Comparison of ENCODE assay signal across 10 cellular contexts in the genomic region with DNA sequence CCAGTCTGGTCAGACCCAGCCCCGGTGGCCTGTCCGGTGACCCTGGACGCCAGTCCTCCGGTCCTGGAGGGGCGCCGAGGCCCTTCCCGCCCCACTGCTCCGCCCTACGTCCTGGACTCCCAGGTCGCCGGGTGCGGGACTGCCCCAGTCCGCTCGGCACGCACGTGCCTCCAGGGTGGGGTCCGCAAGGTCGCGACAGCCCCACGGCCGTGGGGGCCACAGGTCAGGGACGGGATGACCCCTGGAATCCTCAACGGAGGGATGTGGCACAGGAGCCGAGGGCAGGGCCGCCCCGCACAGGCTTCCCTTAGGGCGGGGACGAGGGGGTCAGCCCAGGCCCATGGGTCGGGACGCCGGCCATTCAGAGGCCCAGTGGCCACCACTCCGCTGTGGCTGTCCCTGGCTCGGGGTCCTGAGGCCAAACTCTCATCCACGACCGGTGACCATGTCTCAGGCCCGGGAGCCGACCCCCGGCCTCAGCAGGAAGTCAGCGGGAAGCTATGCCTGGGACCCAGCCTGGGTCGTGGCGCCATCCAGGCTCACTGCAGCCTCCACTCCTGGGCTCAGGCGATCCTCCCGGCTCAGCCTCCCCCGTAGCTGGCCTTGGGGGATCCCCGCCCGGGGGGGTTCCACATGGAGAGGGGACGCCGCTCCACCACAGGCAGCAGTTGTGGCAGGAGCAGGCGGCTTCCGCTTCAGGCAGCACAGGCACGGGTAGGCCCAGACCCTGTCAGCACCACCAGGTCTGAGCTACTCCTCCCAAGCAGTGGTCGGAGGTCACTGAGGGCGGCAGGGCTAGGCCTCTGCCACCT. TPM values are rescaled to one million over a fixed set of nuclear protein-coding genes. Genes with fewer than 3 reads are reported as not detected.
DNase-seq lines count a peak whose midpoint lies in the region; ATAC-seq and TF ChIP-seq lines count a peak whose summit lies in the region.
"Had no signal": no experiment of that assay in that cellular context is flagged by ENCODE, and none has a peak within 500 bp of the region (broad histone marks: within the 10 kb centered on the region; RNA-seq: fewer than 3 reads in every experiment).

No MANE protein-coding gene starts in this region.

- H3K4me3 ChIP-seq in AG10803 (ENCODE audit: low read length) (peak overlapping the region; percentile 69), WERI-Rb-1 (ENCODE audit: low read depth, low read length) (peak overlapping the region; percentile 45), heart left ventricle (peak overlapping the region; percentile 34 to 93 (median 58)), ovary (peak overlapping the region; percentile 57)

- no peak for TF ChIP-seq CTCF in AG10803 (conservative IDR thresholded peaks at IDR 0.05; ENCODE audit: low read length)
- TF ChIP-seq CTCF in WERI-Rb-1 (IDR thresholded peaks at IDR 0.05; ENCODE audit: low read depth, low read length) = no peak
- no peak for TF ChIP-seq CTCF in heart left ventricle (IDR thresholded peaks at IDR 0.05)
- TF ChIP-seq CTCF in ovary (IDR thresholded peaks at IDR 0.05) = no peak

- no peak for DNase-seq in AG10803 (ENCODE audit: low read depth)
- DNase-seq in WERI-Rb-1 = no peak
- no peak for DNase-seq in heart left ventricle
- peak in 1 of 5 donors; percentile 55 for DNase-seq in ovary
- no peak for DNase-seq in UCSD-AML1 (lab: John Stamatoyannopoulos, UW; ENCODE audit: unreplicated experiment)
- DNase-seq in iPS-NIHi7 (ENCODE audit: extremely low spot score) = no peak
- DNase-seq: DMS153 had no signal

- TF ChIP-seq POLR2A in heart left ventricle (IDR thresholded peaks at IDR 0.05) (no peak), ovary (IDR thresholded peaks at IDR 0.05) (peak; percentile 5)

- TF ChIP-seq EP300 in ovary (IDR thresholded peaks at IDR 0.05) = no peak

- intact Hi-C loops in heart left ventricle (cut with DNase I) = no loop called here
- intact Hi-C loops in ovary (cut with DNase I) = no loop called here

- H3K36me3 ChIP-seq in WERI-Rb-1 (peaks cover 42% of the 10 kb centered on the region), heart left ventricle (peaks cover 0 to 32% (median 18%) of the 10 kb centered on the region in 9 donors), ovary (no peaks in the 10 kb centered on the region)

- H3K4me1 ChIP-seq in heart left ventricle (peaks cover 0 to 63% (median 21%) of the 10 kb centered on the region in 12 donors), ovary (ENCODE audit: insufficient read depth) (peaks cover 11% of the 10 kb centered on the region)

- WGBS in heart left ventricle, 4 donors = 43 to 83% (median 51%) methylated on average over 15 to 53 of the region's 53 CpGs
- 34 to 65% (median 42%) methylated on average over 31 to 53 of the region's 53 CpGs for WGBS in ovary, 3 donors

- H3K27me3 ChIP-seq in WERI-Rb-1 (ENCODE audit: insufficient read depth, low read depth, severe bottlenecking) (no peaks in the 10 kb centered on the region), heart left ventricle (no peaks in the 10 kb centered on the region), ovary (no peaks in the 10 kb centered on the region)

- H3K27ac ChIP-seq in WERI-Rb-1 = peak overlapping the region; percentile 66
- H3K27ac ChIP-seq in heart left ventricle = peak overlapping the region; percentile 16 to 87 (median 77)
- H3K27ac ChIP-seq in ovary = peak overlapping the region; percentile 75 to 87

- H3K9me3 ChIP-seq in WERI-Rb-1 (ENCODE audit: severe bottlenecking) = no peaks in the 10 kb centered on the region
- H3K9me3 ChIP-seq in heart left ventricle = no peaks in the 10 kb centered on the region
- H3K9me3 ChIP-seq in ovary = no peaks in the 10 kb centered on the region

- ATAC-seq in heart left ventricle (peak in 3 of 4 donors; percentile 1 to 5 (median 4)), HG02642 (IDR thresholded peaks at IDR 0.05; ENCODE audit: poor library complexity, unreplicated experiment) (no peak), HG03378 (IDR thresholded peaks at IDR 0.05; ENCODE audit: unreplicated experiment) (no peak)
- ATAC-seq: Panc1 had no signal

RNA-seq across cellular contexts. Expression of gene TMEM240, which starts 0.6 kb away (rescaled TPM):
- total RNA-seq in heart left ventricle = 1 to 10 TPM in 8 of 9 donors, not detected in 1; 2.6 to 5.6 (median 4.2) TPM
- polyA plus RNA-seq in heart left ventricle = 10 to 100 TPM in 1 of 2 donors, 1 to 10 TPM in 1; 1.5 to 12.4 TPM
- 10 to 100 TPM in 3 of 7 donors, 1 to 10 TPM in 4; 6.2 to 20.8 (median 9.9) TPM for total RNA-seq in ovary
- polyA plus RNA-seq in ovary = 10 to 100 TPM in 1 of 2 donors, not detected in 1; 30.3 TPM

RNA-seq across cellular contexts. Expression of gene ATAD3A, which starts 29.1 kb away (rescaled TPM):
- 10 to 100 TPM; 11.3 to 25.3 (median 18.1) TPM for total RNA-seq in heart left ventricle
- 10 to 100 TPM; 21.5 to 49.5 TPM for polyA plus RNA-seq in heart left ventricle
- total RNA-seq in ovary = 10 to 100 TPM in 6 of 7 donors, 1 to 10 TPM in 1; 7.6 to 23.9 (median 17.8) TPM
- 10 to 100 TPM in 1 of 2 donors, 1 to 10 TPM in 1; 2.8 to 11.0 TPM for polyA plus RNA-seq in ovary

RNA-seq across cellular contexts. Expression of gene SSU72, which starts 33.6 kb away (rescaled TPM):
- total RNA-seq in heart left ventricle (100 to 1,000 TPM in 5 of 9 donors, 10 to 100 TPM in 4; 76.3 to 160 (median 106) TPM), ovary (100 to 1,000 TPM in 6 of 7 donors, 10 to 100 TPM in 1; 91.9 to 119 (median 113) TPM)
- polyA plus RNA-seq in heart left ventricle (100 to 1,000 TPM; 113 to 138 TPM), ovary (100 to 1,000 TPM in 1 of 2 donors, 10 to 100 TPM in 1; 72.3 to 107 TPM)

RNA-seq across cellular contexts. Expression of gene FNDC10, which starts 58.9 kb away (rescaled TPM):
- total RNA-seq in heart left ventricle (1 to 10 TPM; 1.9 to 6.7 (median 3.6) TPM), ovary (1 to 10 TPM in 5 of 7 donors, under 1 TPM in 2; 0.33 to 3.2 (median 2.0) TPM)
- polyA plus RNA-seq in heart left ventricle (1 to 10 TPM; 1.1 to 4.6 TPM), ovary (1 to 10 TPM in 1 of 2 donors, not detected in 1; 1.5 TPM)

Comparison
In these comparisons a context has a peak if more than half of its experiments do, and no peak if none do; other contexts are left out.
1. ATAC-seq: peak in heart left ventricle (3 of 4); none in HG02642 (single experiment) and HG03378 (single experiment).
2. Peak in every context shown above with its lines, with median percentiles within 50 percentile points of each other: H3K4me3 ChIP-seq and H3K27ac ChIP-seq.